10 cellular contexts compared by ENCODE assay signal in the genomic region with DNA sequence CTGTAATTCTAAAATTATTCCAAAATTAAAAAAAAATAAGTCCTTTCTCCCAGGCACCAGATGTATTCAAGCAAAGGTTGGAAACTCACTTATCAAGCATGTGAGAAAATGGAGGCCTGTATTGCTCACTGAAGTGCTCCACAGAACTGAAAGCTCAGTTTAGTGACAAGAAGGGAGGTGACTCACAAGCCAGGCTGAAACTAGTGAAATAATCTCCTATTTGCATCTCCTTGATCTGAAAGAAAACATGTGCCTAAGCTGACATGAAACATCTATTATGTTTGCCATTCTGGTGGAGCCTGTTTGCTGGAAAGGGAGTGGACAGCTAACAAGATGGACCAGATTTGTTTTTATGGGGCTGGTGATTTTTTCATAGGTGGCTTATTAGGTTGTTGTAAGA. TPM values are rescaled to one million over a fixed set of nuclear protein-coding genes. Genes with fewer than 3 reads are reported as not detected.
DNase-seq lines count a peak whose midpoint lies in the region; ATAC-seq and TF ChIP-seq lines count a peak whose summit lies in the region.
"Had no signal": no experiment of that assay in that cellular context is flagged by ENCODE, and none has a peak within 500 bp of the region (broad histone marks: within the 10 kb centered on the region; RNA-seq: fewer than 3 reads in every experiment).

No MANE protein-coding gene starts in this region.

- no peaks in the 10 kb centered on the region for H3K9me3 ChIP-seq in colonic mucosa

- intact Hi-C loops in colonic mucosa (cut with DNase I), result no loop called here
- intact Hi-C loops in posterior vena cava (cut with DNase I), result no loop called here

- no peaks in the 10 kb centered on the region for H3K36me3 ChIP-seq in colonic mucosa

- H3K4me1 ChIP-seq in colonic mucosa, result no peaks in the 10 kb centered on the region

- no peaks in the 10 kb centered on the region for H3K27me3 ChIP-seq in colonic mucosa

- TF ChIP-seq CTCF in 22Rv1 (IDR thresholded peaks at IDR 0.05), result no peak
- TF ChIP-seq CTCF in colonic mucosa (IDR thresholded peaks at IDR 0.05), result no peak

- in situ Hi-C loops in KBM-7 (cut with MboI; ENCODE audit: low pct_unique_long_range_greater_than_20kb, low sequenced_read_pairs), result no loop called here

- no peak overlapping the region for H3K4me3 ChIP-seq in colonic mucosa

- DNase-seq in colonic mucosa, result peak; percentile 21
- no peak for DNase-seq in NCI-H226
- DNase-seq in posterior vena cava (ENCODE audit: low spot score), result no peak
- no peak for DNase-seq in activated CD4-positive, alpha-beta T cell treated with anti-CD3 and anti-CD28 coated beads for 48 hours
- no peak for DNase-seq in KBM-7
- DNase-seq: CD4-positive, CD25-positive, alpha-beta regulatory T cell had no signal

- H3K9ac ChIP-seq in colonic mucosa (ENCODE audit: low read depth in 2 of 2, low read length in 2 of 2), result no peak overlapping the region

- H3K27ac ChIP-seq in 22Rv1 (peak overlapping the region; percentile 84), colonic mucosa (no peak overlapping the region)

- ATAC-seq in GM18909 (IDR thresholded peaks at IDR 0.05; ENCODE audit: poor library complexity, unreplicated experiment) (peak; percentile 93), HG03159 (IDR thresholded peaks at IDR 0.05; ENCODE audit: unreplicated experiment) (peak; percentile 63)
- ATAC-seq: Right ventricle myocardium inferior had no signal

RNA-seq across cellular contexts. Expression of a gene that starts 54.0 kb away (rescaled TPM):
- not detected for total RNA-seq in colonic mucosa
- not detected for total RNA-seq in posterior vena cava
- total RNA-seq: CD4-positive, CD25-positive, alpha-beta regulatory T cell; Right ventricle myocardium inferior had no signal
